Comparison of ENCODE assay signal across 9 cellular contexts in genomic region chr9:85142461-85143401, GRCh38.
DNase-seq lines count a peak whose midpoint lies in the region; ATAC-seq, FAIRE-seq and TF ChIP-seq lines count a peak whose summit lies in the region.
"Had no signal": no experiment of that assay in that cellular context is flagged by ENCODE, and none has a peak within 500 bp of the region (broad histone marks: within the 10 kb centered on the region; RNA-seq: fewer than 3 reads in every experiment).

No MANE protein-coding gene starts in this region.

- no TSS peak for BruUV-seq in A673 (replicated peaks; lab: Mats Ljungman, UMichigan)

- no peak overlapping the region for H3K27ac ChIP-seq in A673 (ENCODE audit: low read depth, low read length, poor library complexity, severe bottlenecking)
- no peak overlapping the region for H3K27ac ChIP-seq in WERI-Rb-1

- CTCF ChIA-PET in A673 (lab: Charles Lee) = interaction anchor here (1.2 kb wide), 1 partner anchor 746 kb away, joined by 3 read pairs; no protein-coding TSS in a partner anchor

- no peak for TF ChIP-seq POLR2A in H54 (IDR thresholded peaks at IDR 0.05; ENCODE audit: low read depth, low read length)

- H3K36me3 ChIP-seq in A673 (ENCODE audit: insufficient read depth, low read length, poor library complexity, severe bottlenecking) (no peaks in the 10 kb centered on the region), WERI-Rb-1 (no peaks in the 10 kb centered on the region)

- H3K27me3 ChIP-seq in A673 (replicated peaks; ENCODE audit: insufficient read depth, low read depth, low read length, poor library complexity) = peaks cover 3% of the 10 kb centered on the region
- H3K27me3 ChIP-seq in WERI-Rb-1 (ENCODE audit: insufficient read depth, low read depth, severe bottlenecking) = peaks cover 54% of the 10 kb centered on the region

- no peak for ATAC-seq in HG03025 (IDR thresholded peaks at IDR 0.05; ENCODE audit: low FRiP score, unreplicated experiment)
- ATAC-seq in HG02973 (IDR thresholded peaks at IDR 0.05; ENCODE audit: unreplicated experiment) = no peak

- intact Hi-C loops in A673 (cut with micrococcal nuclease; ENCODE audit: unreplicated experiment) = loop anchor here (5.0 kb wide), 1 partner anchor 745 kb away; no protein-coding TSS in a partner anchor

- TF ChIP-seq CTCF in A673 (conservative IDR thresholded peaks at IDR 0.05; ENCODE audit: low read depth, low read length) (peak; percentile 56), WERI-Rb-1 (IDR thresholded peaks at IDR 0.05; ENCODE audit: low read depth, low read length) (peak; percentile 45)

- FAIRE-seq in H54 (lab: Jason Lieb, UNC) = peak; percentile 79

- H3K4me1 ChIP-seq in A673 (ENCODE audit: insufficient read depth, low read length, poor library complexity, severe bottlenecking) = no peaks in the 10 kb centered on the region

- H3K4me3 ChIP-seq in A673 (ENCODE audit: low read depth, low read length, poor library complexity, severe bottlenecking) = no peak overlapping the region
- H3K4me3 ChIP-seq in WERI-Rb-1 (ENCODE audit: low read depth, low read length) = no peak overlapping the region

- POLR2A ChIA-PET in A673 (lab: Charles Lee; ENCODE audit: low non-redundant PET) = no interaction called here

- no peaks in the 10 kb centered on the region for H3K9me3 ChIP-seq in A673 (ENCODE audit: low read depth, low read length, poor library complexity, severe bottlenecking)
- H3K9me3 ChIP-seq in WERI-Rb-1 (ENCODE audit: severe bottlenecking) = no peaks in the 10 kb centered on the region

- DNase-seq in A673 (ENCODE audit: low spot score) (peak; percentile 33), H54 (ENCODE audit: insufficient read length, low spot score) (peak; percentile 19), WERI-Rb-1 (no peak), inferior parietal cortex (ENCODE audit: extremely low spot score) (peak; percentile 56), NCI-H2196 (lab: John Stamatoyannopoulos, UW; ENCODE audit: unreplicated experiment) (no peak), NCI-H510A (lab: John Stamatoyannopoulos, UW) (no peak)
- DNase-seq: activated B cell treated with CpG ODN at 0.5 μM for 24 hours had no signal

Comparison
In these comparisons a context has a peak if more than half of its experiments do, and no peak if none do; other contexts are left out.
1. DNase-seq: peak in A673 (single experiment), H54 (single experiment) and inferior parietal cortex (single experiment); none in WERI-Rb-1 (single experiment), NCI-H2196 (single experiment) and NCI-H510A (single experiment).